Comparison of ENCODE assay signal across 12 cellular contexts in genomic region chr12:3214508-3215365, GRCh38.
DNase-seq lines count a peak whose midpoint lies in the region; ATAC-seq, FAIRE-seq and TF ChIP-seq lines count a peak whose summit lies in the region.
"Had no signal": no experiment of that assay in that cellular context is flagged by ENCODE, and none has a peak within 500 bp of the region (broad histone marks: within the 10 kb centered on the region; RNA-seq: fewer than 3 reads in every experiment).

No MANE protein-coding gene starts in this region.

- 41% methylated on average over 21 of the region's 21 CpGs for WGBS in prostate gland

- H3K9me3 ChIP-seq in prostate gland: no peaks in the 10 kb centered on the region
- H3K9me3 ChIP-seq: adrenal gland had no signal

- no peak overlapping the region for H3K4me3 ChIP-seq in bronchial epithelial cell (ENCODE audit: low read depth, low read length)
- H3K4me3 ChIP-seq in prostate gland: peak overlapping the region; percentile 13 to 15
- H3K4me3 ChIP-seq: adrenal gland had no signal

- TF ChIP-seq POLR2A in prostate gland (IDR thresholded peaks at IDR 0.05) (no peak), GM12891 (IDR thresholded peaks at IDR 0.05; ENCODE audit: low read depth, low read length) (no peak)

- FAIRE-seq in bronchial epithelial cell (lab: Jason Lieb, UNC): no peak
- no peak for FAIRE-seq in GM12891 (lab: Jason Lieb, UNC)
- FAIRE-seq: A204.1 had no signal

- H3K36me3 ChIP-seq in bronchial epithelial cell (ENCODE audit: control insufficient read depth, insufficient read depth, low read length) (no peaks in the 10 kb centered on the region), prostate gland (no peaks in the 10 kb centered on the region)
- H3K36me3 ChIP-seq: adrenal gland had no signal

- H3K4me1 ChIP-seq in prostate gland (replicated peaks): peaks cover 26% of the 10 kb centered on the region

- H3K27me3 ChIP-seq in bronchial epithelial cell (ENCODE audit: control insufficient read depth, insufficient read depth, low read length) (no peaks in the 10 kb centered on the region), prostate gland (replicated peaks; ENCODE audit: insufficient read depth) (no peaks in the 10 kb centered on the region)
- H3K27me3 ChIP-seq: adrenal gland had no signal

- no peak for ATAC-seq in GM21737 (IDR thresholded peaks at IDR 0.05; ENCODE audit: unreplicated experiment)

- TF ChIP-seq CTCF in bronchial epithelial cell (IDR thresholded peaks at IDR 0.05; ENCODE audit: insufficient read depth, low read length, severe bottlenecking) (no peak), prostate gland (IDR thresholded peaks at IDR 0.05) (peak in 2 of 4 experiments; percentile 16 to 49)

- peak; percentile 23 to 48 for DNase-seq in NCI-H526 (lab: John Stamatoyannopoulos, UW)
- no peak for DNase-seq in NCI-H526 treated with DMSO at 0.1 percent for 48 hours (lab: John Stamatoyannopoulos, UW)
- peak; percentile 37 for DNase-seq in NCI-H2081 treated with DMSO at 0.1 percent for 48 hours (lab: John Stamatoyannopoulos, UW)
- peak; percentile 39 for DNase-seq in bronchial epithelial cell (ENCODE audit: low read depth)
- peak; percentile 90 for DNase-seq in prostate gland (ENCODE audit: low spot score)
- no peak for DNase-seq in activated gamma-delta T cell (lab: John Stamatoyannopoulos, UW)
- DNase-seq in GM12891 (ENCODE audit: insufficient read length, low spot score): no peak
- DNase-seq: adrenal gland; DMS 273 treated with DMSO at 0.1 percent for 48 hours; effector CD4-positive, alpha-beta T cell had no signal

- H3K27ac ChIP-seq in prostate gland: peak overlapping the region; percentile 79 to 80

- intact Hi-C loops in prostate gland (cut with DNase I): no loop called here

TF ChIP-seq in GM12891, 5 proteins besides CTCF, POLR2A, EP300 and RAD21:
- TF ChIP-seq POLR2AphosphoS5 (IDR thresholded peaks at IDR 0.05; ENCODE audit: low read depth, low read length): no peak
- TF ChIP-seq PAX5 (IDR thresholded peaks at IDR 0.05; ENCODE audit: insufficient read depth, low read length, severe bottlenecking): no peak
- no peak for TF ChIP-seq SPI1 (IDR thresholded peaks at IDR 0.05; ENCODE audit: low read depth, low read length)
- no peak for TF ChIP-seq POU2F2 (IDR thresholded peaks at IDR 0.05; ENCODE audit: low read depth, low read length)
- no peak for TF ChIP-seq TAF1 (IDR thresholded peaks at IDR 0.05; ENCODE audit: low read depth, low read length)

Comparison
In these comparisons a context has a peak if more than half of its experiments do, and no peak if none do; other contexts are left out.
1. DNase-seq: peak in NCI-H526 (2 of 2), NCI-H2081 treated with DMSO at 0.1 percent for 48 hours (single experiment), bronchial epithelial cell (single experiment) and prostate gland (single experiment); none in NCI-H526 treated with DMSO at 0.1 percent for 48 hours (single experiment), activated gamma-delta T cell (single experiment) and GM12891 (single experiment).